In genomic region chr5:172110260-172110815, GRCh38 we compare ENCODE assay signal across 1 cellular context.
TF ChIP-seq lines count a peak whose summit lies in the region.

No MANE protein-coding gene starts in this region.

TF ChIP-seq in H1, 55 proteins besides CTCF, POLR2A, EP300 and RAD21 (continued from another document):
- TF ChIP-seq, protein P1, sequence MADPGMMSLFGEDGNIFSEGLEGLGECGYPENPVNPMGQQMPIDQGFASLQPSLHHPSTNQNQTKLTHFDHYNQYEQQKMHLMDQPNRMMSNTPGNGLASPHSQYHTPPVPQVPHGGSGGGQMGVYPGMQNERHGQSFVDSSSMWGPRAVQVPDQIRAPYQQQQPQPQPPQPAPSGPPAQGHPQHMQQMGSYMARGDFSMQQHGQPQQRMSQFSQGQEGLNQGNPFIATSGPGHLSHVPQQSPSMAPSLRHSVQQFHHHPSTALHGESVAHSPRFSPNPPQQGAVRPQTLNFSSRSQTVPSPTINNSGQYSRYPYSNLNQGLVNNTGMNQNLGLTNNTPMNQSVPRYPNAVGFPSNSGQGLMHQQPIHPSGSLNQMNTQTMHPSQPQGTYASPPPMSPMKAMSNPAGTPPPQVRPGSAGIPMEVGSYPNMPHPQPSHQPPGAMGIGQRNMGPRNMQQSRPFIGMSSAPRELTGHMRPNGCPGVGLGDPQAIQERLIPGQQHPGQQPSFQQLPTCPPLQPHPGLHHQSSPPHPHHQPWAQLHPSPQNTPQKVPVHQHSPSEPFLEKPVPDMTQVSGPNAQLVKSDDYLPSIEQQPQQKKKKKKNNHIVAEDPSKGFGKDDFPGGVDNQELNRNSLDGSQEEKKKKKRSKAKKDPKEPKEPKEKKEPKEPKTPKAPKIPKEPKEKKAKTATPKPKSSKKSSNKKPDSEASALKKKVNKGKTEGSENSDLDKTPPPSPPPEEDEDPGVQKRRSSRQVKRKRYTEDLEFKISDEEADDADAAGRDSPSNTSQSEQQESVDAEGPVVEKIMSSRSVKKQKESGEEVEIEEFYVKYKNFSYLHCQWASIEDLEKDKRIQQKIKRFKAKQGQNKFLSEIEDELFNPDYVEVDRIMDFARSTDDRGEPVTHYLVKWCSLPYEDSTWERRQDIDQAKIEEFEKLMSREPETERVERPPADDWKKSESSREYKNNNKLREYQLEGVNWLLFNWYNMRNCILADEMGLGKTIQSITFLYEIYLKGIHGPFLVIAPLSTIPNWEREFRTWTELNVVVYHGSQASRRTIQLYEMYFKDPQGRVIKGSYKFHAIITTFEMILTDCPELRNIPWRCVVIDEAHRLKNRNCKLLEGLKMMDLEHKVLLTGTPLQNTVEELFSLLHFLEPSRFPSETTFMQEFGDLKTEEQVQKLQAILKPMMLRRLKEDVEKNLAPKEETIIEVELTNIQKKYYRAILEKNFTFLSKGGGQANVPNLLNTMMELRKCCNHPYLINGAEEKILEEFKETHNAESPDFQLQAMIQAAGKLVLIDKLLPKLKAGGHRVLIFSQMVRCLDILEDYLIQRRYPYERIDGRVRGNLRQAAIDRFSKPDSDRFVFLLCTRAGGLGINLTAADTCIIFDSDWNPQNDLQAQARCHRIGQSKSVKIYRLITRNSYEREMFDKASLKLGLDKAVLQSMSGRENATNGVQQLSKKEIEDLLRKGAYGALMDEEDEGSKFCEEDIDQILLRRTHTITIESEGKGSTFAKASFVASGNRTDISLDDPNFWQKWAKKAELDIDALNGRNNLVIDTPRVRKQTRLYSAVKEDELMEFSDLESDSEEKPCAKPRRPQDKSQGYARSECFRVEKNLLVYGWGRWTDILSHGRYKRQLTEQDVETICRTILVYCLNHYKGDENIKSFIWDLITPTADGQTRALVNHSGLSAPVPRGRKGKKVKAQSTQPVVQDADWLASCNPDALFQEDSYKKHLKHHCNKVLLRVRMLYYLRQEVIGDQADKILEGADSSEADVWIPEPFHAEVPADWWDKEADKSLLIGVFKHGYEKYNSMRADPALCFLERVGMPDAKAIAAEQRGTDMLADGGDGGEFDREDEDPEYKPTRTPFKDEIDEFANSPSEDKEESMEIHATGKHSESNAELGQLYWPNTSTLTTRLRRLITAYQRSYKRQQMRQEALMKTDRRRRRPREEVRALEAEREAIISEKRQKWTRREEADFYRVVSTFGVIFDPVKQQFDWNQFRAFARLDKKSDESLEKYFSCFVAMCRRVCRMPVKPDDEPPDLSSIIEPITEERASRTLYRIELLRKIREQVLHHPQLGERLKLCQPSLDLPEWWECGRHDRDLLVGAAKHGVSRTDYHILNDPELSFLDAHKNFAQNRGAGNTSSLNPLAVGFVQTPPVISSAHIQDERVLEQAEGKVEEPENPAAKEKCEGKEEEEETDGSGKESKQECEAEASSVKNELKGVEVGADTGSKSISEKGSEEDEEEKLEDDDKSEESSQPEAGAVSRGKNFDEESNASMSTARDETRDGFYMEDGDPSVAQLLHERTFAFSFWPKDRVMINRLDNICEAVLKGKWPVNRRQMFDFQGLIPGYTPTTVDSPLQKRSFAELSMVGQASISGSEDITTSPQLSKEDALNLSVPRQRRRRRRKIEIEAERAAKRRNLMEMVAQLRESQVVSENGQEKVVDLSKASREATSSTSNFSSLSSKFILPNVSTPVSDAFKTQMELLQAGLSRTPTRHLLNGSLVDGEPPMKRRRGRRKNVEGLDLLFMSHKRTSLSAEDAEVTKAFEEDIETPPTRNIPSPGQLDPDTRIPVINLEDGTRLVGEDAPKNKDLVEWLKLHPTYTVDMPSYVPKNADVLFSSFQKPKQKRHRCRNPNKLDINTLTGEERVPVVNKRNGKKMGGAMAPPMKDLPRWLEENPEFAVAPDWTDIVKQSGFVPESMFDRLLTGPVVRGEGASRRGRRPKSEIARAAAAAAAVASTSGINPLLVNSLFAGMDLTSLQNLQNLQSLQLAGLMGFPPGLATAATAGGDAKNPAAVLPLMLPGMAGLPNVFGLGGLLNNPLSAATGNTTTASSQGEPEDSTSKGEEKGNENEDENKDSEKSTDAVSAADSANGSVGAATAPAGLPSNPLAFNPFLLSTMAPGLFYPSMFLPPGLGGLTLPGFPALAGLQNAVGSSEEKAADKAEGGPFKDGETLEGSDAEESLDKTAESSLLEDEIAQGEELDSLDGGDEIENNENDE (IDR thresholded peaks at IDR 0.05; ENCODE audit: insufficient replicate concordance, low read length) = no peak
- TF ChIP-seq KDM4A (IDR thresholded peaks at IDR 0.05; ENCODE audit: low read depth, low read length, severe bottlenecking) (no peak), BCL11A (IDR thresholded peaks at IDR 0.05; ENCODE audit: low read depth in 2 of 2, low read length in 2 of 2) (no peak), TBP (IDR thresholded peaks at IDR 0.05; ENCODE audit: low read depth, low read length) (no peak)
TF ChIP-seq in H1: peak in this region for 0.
